Comparison of ENCODE assay signal across 1 cellular context in the genomic region with DNA sequence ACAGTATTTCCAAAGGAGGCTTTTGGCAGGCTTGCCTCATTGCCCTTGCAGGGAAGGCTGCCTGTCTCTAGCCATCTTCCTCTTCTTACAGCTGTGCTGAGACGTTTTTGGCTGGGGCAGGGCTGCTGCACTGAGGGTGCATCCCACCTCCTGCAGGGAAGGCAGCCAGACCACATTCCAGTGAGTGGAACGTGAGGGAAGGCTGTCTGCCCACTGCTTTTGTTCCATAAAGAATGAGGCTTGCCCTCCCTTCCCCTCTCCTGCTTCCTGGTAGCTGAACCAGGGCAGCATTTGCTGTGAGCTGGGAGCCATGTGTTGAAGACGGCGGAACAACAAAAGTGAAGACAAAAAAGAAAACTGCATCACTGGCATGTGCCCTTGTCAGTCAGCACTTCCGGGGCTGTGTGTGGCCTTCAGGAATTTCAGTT.
A peak's percentile ranks its signal among the peaks of the same experiment; 100 is the strongest.
TF ChIP-seq lines count a peak whose summit lies in the region.

No MANE protein-coding gene starts in this region.

TF ChIP-seq in GM23338, 12 proteins besides CTCF, POLR2A, EP300 and RAD21 (continued from another document):
- TF ChIP-seq, protein P1, sequence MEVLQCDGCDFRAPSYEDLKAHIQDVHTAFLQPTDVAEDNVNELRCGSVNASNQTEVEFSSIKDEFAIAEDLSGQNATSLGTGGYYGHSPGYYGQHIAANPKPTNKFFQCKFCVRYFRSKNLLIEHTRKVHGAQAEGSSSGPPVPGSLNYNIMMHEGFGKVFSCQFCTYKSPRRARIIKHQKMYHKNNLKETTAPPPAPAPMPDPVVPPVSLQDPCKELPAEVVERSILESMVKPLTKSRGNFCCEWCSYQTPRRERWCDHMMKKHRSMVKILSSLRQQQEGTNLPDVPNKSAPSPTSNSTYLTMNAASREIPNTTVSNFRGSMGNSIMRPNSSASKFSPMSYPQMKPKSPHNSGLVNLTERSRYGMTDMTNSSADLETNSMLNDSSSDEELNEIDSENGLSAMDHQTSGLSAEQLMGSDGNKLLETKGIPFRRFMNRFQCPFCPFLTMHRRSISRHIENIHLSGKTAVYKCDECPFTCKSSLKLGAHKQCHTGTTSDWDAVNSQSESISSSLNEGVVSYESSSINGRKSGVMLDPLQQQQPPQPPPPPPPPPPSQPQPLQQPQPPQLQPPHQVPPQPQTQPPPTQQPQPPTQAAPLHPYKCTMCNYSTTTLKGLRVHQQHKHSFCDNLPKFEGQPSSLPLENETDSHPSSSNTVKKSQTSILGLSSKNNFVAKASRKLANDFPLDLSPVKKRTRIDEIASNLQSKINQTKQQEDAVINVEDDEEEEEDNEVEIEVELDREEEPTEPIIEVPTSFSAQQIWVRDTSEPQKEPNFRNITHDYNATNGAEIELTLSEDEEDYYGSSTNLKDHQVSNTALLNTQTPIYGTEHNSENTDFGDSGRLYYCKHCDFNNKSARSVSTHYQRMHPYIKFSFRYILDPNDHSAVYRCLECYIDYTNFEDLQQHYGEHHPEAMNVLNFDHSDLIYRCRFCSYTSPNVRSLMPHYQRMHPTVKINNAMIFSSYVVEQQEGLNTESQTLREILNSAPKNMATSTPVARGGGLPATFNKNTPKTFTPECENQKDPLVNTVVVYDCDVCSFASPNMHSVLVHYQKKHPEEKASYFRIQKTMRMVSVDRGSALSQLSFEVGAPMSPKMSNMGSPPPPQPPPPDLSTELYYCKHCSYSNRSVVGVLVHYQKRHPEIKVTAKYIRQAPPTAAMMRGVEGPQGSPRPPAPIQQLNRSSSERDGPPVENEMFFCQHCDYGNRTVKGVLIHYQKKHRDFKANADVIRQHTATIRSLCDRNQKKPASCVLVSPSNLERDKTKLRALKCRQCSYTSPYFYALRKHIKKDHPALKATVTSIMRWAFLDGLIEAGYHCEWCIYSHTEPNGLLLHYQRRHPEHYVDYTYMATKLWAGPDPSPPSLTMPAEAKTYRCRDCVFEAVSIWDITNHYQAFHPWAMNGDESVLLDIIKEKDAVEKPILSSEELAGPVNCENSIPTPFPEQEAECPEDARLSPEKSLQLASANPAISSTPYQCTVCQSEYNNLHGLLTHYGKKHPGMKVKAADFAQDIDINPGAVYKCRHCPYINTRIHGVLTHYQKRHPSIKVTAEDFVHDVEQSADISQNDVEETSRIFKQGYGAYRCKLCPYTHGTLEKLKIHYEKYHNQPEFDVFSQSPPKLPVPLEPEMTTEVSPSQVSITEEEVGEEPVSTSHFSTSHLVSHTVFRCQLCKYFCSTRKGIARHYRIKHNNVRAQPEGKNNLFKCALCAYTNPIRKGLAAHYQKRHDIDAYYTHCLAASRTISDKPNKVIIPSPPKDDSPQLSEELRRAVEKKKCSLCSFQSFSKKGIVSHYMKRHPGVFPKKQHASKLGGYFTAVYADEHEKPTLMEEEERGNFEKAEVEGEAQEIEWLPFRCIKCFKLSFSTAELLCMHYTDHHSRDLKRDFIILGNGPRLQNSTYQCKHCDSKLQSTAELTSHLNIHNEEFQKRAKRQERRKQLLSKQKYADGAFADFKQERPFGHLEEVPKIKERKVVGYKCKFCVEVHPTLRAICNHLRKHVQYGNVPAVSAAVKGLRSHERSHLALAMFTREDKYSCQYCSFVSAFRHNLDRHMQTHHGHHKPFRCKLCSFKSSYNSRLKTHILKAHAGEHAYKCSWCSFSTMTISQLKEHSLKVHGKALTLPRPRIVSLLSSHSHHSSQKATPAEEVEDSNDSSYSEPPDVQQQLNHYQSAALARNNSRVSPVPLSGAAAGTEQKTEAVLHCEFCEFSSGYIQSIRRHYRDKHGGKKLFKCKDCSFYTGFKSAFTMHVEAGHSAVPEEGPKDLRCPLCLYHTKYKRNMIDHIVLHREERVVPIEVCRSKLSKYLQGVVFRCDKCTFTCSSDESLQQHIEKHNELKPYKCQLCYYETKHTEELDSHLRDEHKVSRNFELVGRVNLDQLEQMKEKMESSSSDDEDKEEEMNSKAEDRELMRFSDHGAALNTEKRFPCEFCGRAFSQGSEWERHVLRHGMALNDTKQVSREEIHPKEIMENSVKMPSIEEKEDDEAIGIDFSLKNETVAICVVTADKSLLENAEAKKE (CRISPR knock-in tag; IDR thresholded peaks at IDR 0.05): 0 out of 2 replicates have a peak, but pooled peaks have one; percentile 45
- TF ChIP-seq CREB1 (CRISPR knock-in tag; IDR thresholded peaks at IDR 0.05; ENCODE audit: low read depth): 0 out of 2 replicates have a peak, but pooled peaks have one; percentile 20
